ENCODE assay signal across 8 cellular contexts in the genomic region with DNA sequence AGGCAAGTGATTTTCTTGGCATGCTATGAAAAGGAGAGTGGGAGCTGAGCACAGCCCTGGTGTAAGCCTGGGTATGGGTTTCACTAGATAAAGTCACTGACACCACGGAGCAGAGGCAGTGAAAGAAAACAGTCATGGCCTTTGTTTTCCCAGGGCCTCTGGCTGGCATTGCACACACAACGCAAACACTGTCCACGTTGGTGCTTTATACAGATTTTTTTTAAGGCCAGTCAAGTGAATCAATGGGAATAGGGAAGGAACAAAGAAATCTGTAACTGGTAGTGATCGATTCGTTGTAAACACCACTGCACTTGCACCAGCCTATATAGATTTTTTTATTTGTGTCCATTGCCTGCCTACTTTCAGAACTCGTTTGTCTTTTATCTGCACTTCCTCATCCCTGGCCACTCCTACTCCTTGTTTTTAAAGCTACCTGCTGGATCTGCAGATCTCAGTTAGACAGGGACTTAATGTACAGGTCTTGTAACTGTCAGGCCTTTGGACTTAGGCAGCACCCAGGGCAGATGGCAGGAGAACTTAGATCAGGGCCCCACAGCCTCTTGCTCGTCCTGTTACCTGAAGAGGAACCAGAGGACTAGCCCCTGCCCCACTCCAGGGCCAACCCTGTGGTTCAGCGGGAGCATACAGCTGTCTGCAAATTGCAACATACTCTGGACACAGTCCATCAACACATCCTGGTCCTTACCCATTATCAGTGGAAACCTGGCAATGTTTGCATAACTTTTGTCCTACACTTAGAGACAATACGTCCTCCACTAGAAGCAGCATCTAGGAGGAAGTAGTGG. TPM values are rescaled to one million over a fixed set of nuclear protein-coding genes. Genes with fewer than 3 reads are reported as not detected.
DNase-seq lines count a peak whose midpoint lies in the region; ATAC-seq and TF ChIP-seq lines count a peak whose summit lies in the region.

No MANE protein-coding gene starts in this region.

- ATAC-seq in IMR-90 (ENCODE audit: low read depth) (no peak; the same call in 1 of the 2 replicates), GM19395 (IDR thresholded peaks at IDR 0.05; ENCODE audit: unreplicated experiment) (no peak)

- H2BK5ac ChIP-seq in IMR-90 (ENCODE audit: low read depth, low read length, poor library complexity, severe bottlenecking) = no peak overlapping the region

- no peak overlapping the region for H3K18ac ChIP-seq in IMR-90 (ENCODE audit: low read depth, low read length)

- peaks cover 16% of the 10 kb centered on the region for H3K4me1 Mint-ChIP-seq in activated CD4-positive, alpha-beta T cell treated with anti-CD3 and anti-CD28 coated beads, Interleukin-2, amount 10 ng/mL, durations not matched to agents 24 days and 14 days
- peaks cover 6 to 9% (median 7%) of the 10 kb centered on the region in 4 donors for H3K4me1 Mint-ChIP-seq in CD4-positive, alpha-beta memory T cell

- CTCF ChIA-PET in IMR-90 (lab: Yijun Ruan, JAX) = no interaction called here
- CTCF ChIA-PET in CD4-positive, alpha-beta memory T cell (lab: Charles Lee; ENCODE audit: partially characterized antibody) = interaction anchor here (1.1 to 2.0 kb wide), 4 partner anchors 8 to 219 kb away, joined by 3 to 7 read pairs (median 5); a partner anchor contains a TSS

- H3K56ac ChIP-seq in IMR-90 (ENCODE audit: extremely low read depth, insufficient read depth, low read length) = no peak overlapping the region

- no peak for TF ChIP-seq RAD21 in IMR-90 (IDR thresholded peaks at IDR 0.05; ENCODE audit: low read length)

- intact Hi-C loops in IMR-90 (cut with micrococcal nuclease) = loop anchor here (5.0 kb wide), 1 partner anchor 133 kb away; a partner anchor contains a TSS
- intact Hi-C loops in activated CD4-positive, alpha-beta T cell treated with anti-CD3 and anti-CD28 coated beads, Interleukin-2, amount 10 ng/mL, durations not matched to agents 24 days and 14 days (cut with micrococcal nuclease) = no loop called here
- intact Hi-C loops in CD4-positive, alpha-beta memory T cell (cut with micrococcal nuclease) = loop anchor here (5.0 kb wide), 1 partner anchor 133 kb away; a partner anchor contains a TSS

- no peaks in the 10 kb centered on the region for H3K36me3 ChIP-seq in IMR-90 (ENCODE audit: control insufficient read depth, insufficient read depth, low read length)
- H3K36me3 ChIP-seq in osteoblast (ENCODE audit: insufficient read depth, low read length) = no peaks in the 10 kb centered on the region
- H3K36me3 ChIP-seq in CD4-positive, alpha-beta memory T cell (ENCODE audit: insufficient read depth, low read length) = no peaks in the 10 kb centered on the region

- POLR2A ChIA-PET in IMR-90 (lab: Charles Lee; ENCODE audit: unreplicated experiment) = no interaction called here
- POLR2A ChIA-PET in CD4-positive, alpha-beta memory T cell (lab: Charles Lee; ENCODE audit: partially characterized antibody) = interaction anchor here (0.8 kb wide), 1 partner anchor 21 kb away, joined by 3 read pairs; no protein-coding TSS in a partner anchor

- H4K5ac ChIP-seq in IMR-90 (ENCODE audit: low read depth, low read length) = no peak overlapping the region

- no peak overlapping the region for H3K4me3 Mint-ChIP-seq in activated CD4-positive, alpha-beta T cell treated with anti-CD3 and anti-CD28 coated beads, Interleukin-2, amount 10 ng/mL, durations not matched to agents 24 days and 14 days
- H3K4me3 Mint-ChIP-seq in CD4-positive, alpha-beta memory T cell = no peak overlapping the region

- H2BK20ac ChIP-seq in IMR-90 (ENCODE audit: low read depth, low read length) = no peak overlapping the region

- peaks cover 19% of the 10 kb centered on the region for H3K4me1 ChIP-seq in IMR-90 (ENCODE audit: control insufficient read depth, insufficient read depth, low read length)
- H3K4me1 ChIP-seq in osteoblast (ENCODE audit: insufficient read depth, low read length) = peaks cover 19% of the 10 kb centered on the region
- H3K4me1 ChIP-seq in CD4-positive, alpha-beta memory T cell (ENCODE audit: insufficient read depth, low read length) = peaks cover 9% of the 10 kb centered on the region

- TF ChIP-seq POLR2A in IMR-90 (IDR thresholded peaks at IDR 0.05; ENCODE audit: low read depth, low read length) = no peak

- in situ Hi-C loops in IMR-90 (cut with MboI; ENCODE audit: low sequenced_read_pairs) = no loop called here

- H3K9ac ChIP-seq in IMR-90 (ENCODE audit: low read depth, low read length) = no peak overlapping the region

- H3K4me2 ChIP-seq in IMR-90 (ENCODE audit: low read depth, low read length) (no peak overlapping the region), osteoblast (ENCODE audit: insufficient read depth, low read length) (no peak overlapping the region)

- H2BK15ac ChIP-seq in IMR-90 (ENCODE audit: low read depth, low read length) = no peak overlapping the region; the same call in 2 of the 3 replicates

- no peak for TF ChIP-seq CTCF in IMR-90 (conservative IDR thresholded peaks at IDR 0.05; ENCODE audit: low read depth, low read length)
- no peak for TF ChIP-seq CTCF in fibroblast of the aortic adventitia (IDR thresholded peaks at IDR 0.05; ENCODE audit: insufficient read depth, low read length)
- no peak for TF ChIP-seq CTCF in osteoblast (IDR thresholded peaks at IDR 0.05; ENCODE audit: extremely low read depth, low read depth, low read length)

- H3K4me3 ChIP-seq in IMR-90 (ENCODE audit: insufficient read depth, low read depth, low read length) (no peak overlapping the region), fibroblast of the aortic adventitia (ENCODE audit: low read depth, low read length) (no peak overlapping the region), osteoblast (ENCODE audit: insufficient read depth, low read length) (no peak overlapping the region)
- H3K4me3 ChIP-seq in CD4-positive, alpha-beta memory T cell (ENCODE audit: low read length in 2 of 2) = no peak overlapping the region

- H3K23ac ChIP-seq in IMR-90 (ENCODE audit: low read depth, low read length) = no peak overlapping the region

- no TSS peak for BruUV-seq in IMR-90 (replicated peaks; lab: Mats Ljungman, UMichigan)

- no peak overlapping the region for H2AK9ac ChIP-seq in IMR-90 (replicated peaks; ENCODE audit: low read depth, low read length, poor library complexity)

- H4K8ac ChIP-seq in IMR-90 (ENCODE audit: low read depth in 2 of 2, low read length in 2 of 2) = no peak overlapping the region

- no peak overlapping the region for H3K27ac Mint-ChIP-seq in activated CD4-positive, alpha-beta T cell treated with anti-CD3 and anti-CD28 coated beads, Interleukin-2, amount 10 ng/mL, durations not matched to agents 24 days and 14 days
- H3K27ac Mint-ChIP-seq in CD4-positive, alpha-beta memory T cell = peak overlapping the region in 1 of 7 donors; percentile 4

- H4K91ac ChIP-seq in IMR-90 (ENCODE audit: insufficient read depth, low read depth, low read length) = no peak overlapping the region

- H3K36me3 Mint-ChIP-seq in activated CD4-positive, alpha-beta T cell treated with anti-CD3 and anti-CD28 coated beads, Interleukin-2, amount 10 ng/mL, durations not matched to agents 24 days and 14 days (ENCODE audit: low read depth) = no peaks in the 10 kb centered on the region
- H3K36me3 Mint-ChIP-seq in CD4-positive, alpha-beta memory T cell = no peaks in the 10 kb centered on the region

- dilution Hi-C loops in IMR-90 (cut with HindIII; ENCODE audit: low sequenced_read_pairs, unreplicated experiment) = no loop called here

- no peaks in the 10 kb centered on the region for H3K9me3 Mint-ChIP-seq in activated CD4-positive, alpha-beta T cell treated with anti-CD3 and anti-CD28 coated beads, Interleukin-2, amount 10 ng/mL, durations not matched to agents 24 days and 14 days
- H3K9me3 Mint-ChIP-seq in CD4-positive, alpha-beta memory T cell = no peaks in the 10 kb centered on the region

- peak overlapping the region; percentile 11; the same call in 1 of the 2 replicates for H2BK120ac ChIP-seq in IMR-90 (ENCODE audit: low read depth, low read length)

- H3K27me3 ChIP-seq in IMR-90 (ENCODE audit: control insufficient read depth, insufficient read depth, low read length) (no peaks in the 10 kb centered on the region), osteoblast (ENCODE audit: insufficient read depth, low read length) (peaks cover 4% of the 10 kb centered on the region)
- no peaks in the 10 kb centered on the region for H3K27me3 ChIP-seq in CD4-positive, alpha-beta memory T cell (ENCODE audit: insufficient read depth, low read length)

- H2AK5ac ChIP-seq in IMR-90 (ENCODE audit: low read depth, low read length) = no peak overlapping the region

- no peaks in the 10 kb centered on the region for H3K79me2 ChIP-seq in osteoblast (ENCODE audit: insufficient read depth, low read length)

- H3K27ac ChIP-seq in IMR-90 (ENCODE audit: insufficient read depth, low read length) (no peak overlapping the region), osteoblast (ENCODE audit: low read depth, low read length) (no peak overlapping the region)
- no peak overlapping the region for H3K27ac ChIP-seq in CD4-positive, alpha-beta memory T cell (ENCODE audit: low read depth, low read length)

- no peak overlapping the region for H3K4ac ChIP-seq in IMR-90 (ENCODE audit: low read depth, low read length)

- no peak overlapping the region for H2AFZ ChIP-seq in IMR-90 (replicated peaks; ENCODE audit: low read length, poor library complexity)
- H2AFZ ChIP-seq in osteoblast (ENCODE audit: low read length) = peak overlapping the region; percentile 40

- H4K20me1 ChIP-seq in IMR-90 (ENCODE audit: insufficient read depth, low read length) (no peaks in the 10 kb centered on the region), osteoblast (ENCODE audit: insufficient read depth, low read length) (no peaks in the 10 kb centered on the region)

- 57% methylated on average over 1 of the region's 9 CpGs; no CpG with 5 or more reads in 1 of the 2 experiments for WGBS in IMR-90 (ENCODE audit: extremely low coverage in 2 of 2, insufficient read length in 1 of 2), 2 experiments

- 0 out of 2 replicates have a peak overlapping the region, but pooled peaks have one; percentile 1 for H3K14ac ChIP-seq in IMR-90 (replicated peaks; ENCODE audit: low read depth, low read length)

- DNase-seq in IMR-90 (peak; percentile 59), SIG-M5 (lab: John Stamatoyannopoulos, UW) (peak; percentile 37), fibroblast of the aortic adventitia (ENCODE audit: low read depth) (peak; percentile 79), osteoblast (ENCODE audit: insufficient read length, low spot score, missing footprints) (no peak), RKO (ENCODE audit: low spot score) (no peak)
- DNase-seq in activated CD4-positive, alpha-beta T cell treated with anti-CD3 and anti-CD28 coated beads, Interleukin-2, amount 10 ng/mL, durations not matched to agents 24 days and 14 days = no peak
- no peak for DNase-seq in CD4-positive, alpha-beta memory T cell

- H3K27me3 Mint-ChIP-seq in activated CD4-positive, alpha-beta T cell treated with anti-CD3 and anti-CD28 coated beads, Interleukin-2, amount 10 ng/mL, durations not matched to agents 24 days and 14 days = peaks cover 2% of the 10 kb centered on the region
- no peaks in the 10 kb centered on the region for H3K27me3 Mint-ChIP-seq in CD4-positive, alpha-beta memory T cell

- no peaks in the 10 kb centered on the region for H3K79me1 ChIP-seq in IMR-90 (ENCODE audit: low read depth in 1 of 2, low read length in 2 of 2)

- peaks cover 9% of the 10 kb centered on the region for H3K9me1 ChIP-seq in IMR-90 (ENCODE audit: insufficient read depth, low read length)

- no peaks in the 10 kb centered on the region for H3K9me3 ChIP-seq in IMR-90 (ENCODE audit: control insufficient read depth, insufficient read depth, low read length)
- no peaks in the 10 kb centered on the region for H3K9me3 ChIP-seq in osteoblast (ENCODE audit: low read depth, low read length)
- H3K9me3 ChIP-seq in CD4-positive, alpha-beta memory T cell (ENCODE audit: control insufficient read depth in 1 of 2, low read length in 2 of 2) = no peaks in the 10 kb centered on the region

RNA-seq across cellular contexts. Expression of a gene that starts 10.6 kb away (rescaled TPM):
- total RNA-seq in IMR-90 (2012; rRNA removed) (not detected in 2 replicates), fibroblast of the aortic adventitia (ENCODE audit: low replicate concordance) (not detected in 2 replicates), osteoblast (not detected in 2 replicates)
- polyA plus RNA-seq in IMR-90 (2012; rRNA removed) = not detected in 2 replicates
- not detected in 2 replicates for polyA plus RNA-seq in IMR-90 (2012; cell fraction: cytosol; rRNA removed)
- not detected in 2 replicates for polyA plus RNA-seq in IMR-90 (2012; cell fraction: nucleus; rRNA removed; ENCODE audit: low replicate concordance)
- not detected in 2 replicates for total RNA-seq in activated CD4-positive, alpha-beta T cell treated with anti-CD3 and anti-CD28 coated beads, Interleukin-2, amount 10 ng/mL, durations not matched to agents 24 days and 14 days
- total RNA-seq in CD4-positive, alpha-beta memory T cell = not detected
- polyA plus RNA-seq in CD4-positive, alpha-beta memory T cell = not detected

RNA-seq across cellular contexts. Expression of a gene that starts 34.2 kb away (rescaled TPM):
- total RNA-seq in IMR-90 (2012; rRNA removed) (78.0 and 94.5 TPM in 2 replicates), fibroblast of the aortic adventitia (ENCODE audit: low replicate concordance) (92.9 and 102 TPM in 2 replicates), osteoblast (95.2 and 146 TPM in 2 replicates)
- 18.5 and 23.4 TPM in 2 replicates for polyA plus RNA-seq in IMR-90 (2012; rRNA removed)
- 5.6 and 7.8 TPM in 2 replicates for polyA plus RNA-seq in IMR-90 (2012; cell fraction: cytosol; rRNA removed)
- polyA plus RNA-seq in IMR-90 (2012; cell fraction: nucleus; rRNA removed; ENCODE audit: low replicate concordance) = 3.5 and 16.3 TPM in 2 replicates
- 26.6 and 33.4 TPM in 2 replicates for total RNA-seq in activated CD4-positive, alpha-beta T cell treated with anti-CD3 and anti-CD28 coated beads, Interleukin-2, amount 10 ng/mL, durations not matched to agents 24 days and 14 days
- total RNA-seq in CD4-positive, alpha-beta memory T cell = 10 to 100 TPM; 23.6 to 24.6 TPM
- 10 to 100 TPM; 15.6 to 17.9 TPM for polyA plus RNA-seq in CD4-positive, alpha-beta memory T cell

RNA-seq across cellular contexts. Expression of a gene that starts 52.7 kb away (rescaled TPM):
- 20.8 and 27.2 TPM in 2 replicates for total RNA-seq in IMR-90 (2012; rRNA removed)
- 11.8 and 17.3 TPM in 2 replicates for polyA plus RNA-seq in IMR-90 (2012; rRNA removed)
- 7.4 and 10.0 TPM in 2 replicates for polyA plus RNA-seq in IMR-90 (2012; cell fraction: cytosol; rRNA removed)
- 14.0 and 14.3 TPM in 2 replicates for polyA plus RNA-seq in IMR-90 (2012; cell fraction: nucleus; rRNA removed; ENCODE audit: low replicate concordance)
- 30.5 and 35.9 TPM in 2 replicates for total RNA-seq in fibroblast of the aortic adventitia (ENCODE audit: low replicate concordance)
- total RNA-seq in osteoblast = 36.5 and 39.8 TPM in 2 replicates
- 68.2 and 72.8 TPM in 2 replicates for total RNA-seq in activated CD4-positive, alpha-beta T cell treated with anti-CD3 and anti-CD28 coated beads, Interleukin-2, amount 10 ng/mL, durations not matched to agents 24 days and 14 days
- 10 to 100 TPM; 54.0 to 57.6 TPM for total RNA-seq in CD4-positive, alpha-beta memory T cell
- 10 to 100 TPM; 19.4 to 36.8 TPM for polyA plus RNA-seq in CD4-positive, alpha-beta memory T cell

Comparison
In these comparisons a context has a peak if more than half of its experiments do, and no peak if none do; other contexts are left out.
1. DNase-seq: peak in IMR-90 (single experiment), SIG-M5 (single experiment) and fibroblast of the aortic adventitia (single experiment); none in osteoblast (single experiment), activated CD4-positive, alpha-beta T cell treated with anti-CD3 and anti-CD28 coated beads, Interleukin-2, amount 10 ng/mL, durations not matched to agents 24 days and 14 days (single experiment), CD4-positive, alpha-beta memory T cell (0 of 5) and RKO (single experiment).